17 cellular contexts compared by ENCODE assay signal in the genomic region with DNA sequence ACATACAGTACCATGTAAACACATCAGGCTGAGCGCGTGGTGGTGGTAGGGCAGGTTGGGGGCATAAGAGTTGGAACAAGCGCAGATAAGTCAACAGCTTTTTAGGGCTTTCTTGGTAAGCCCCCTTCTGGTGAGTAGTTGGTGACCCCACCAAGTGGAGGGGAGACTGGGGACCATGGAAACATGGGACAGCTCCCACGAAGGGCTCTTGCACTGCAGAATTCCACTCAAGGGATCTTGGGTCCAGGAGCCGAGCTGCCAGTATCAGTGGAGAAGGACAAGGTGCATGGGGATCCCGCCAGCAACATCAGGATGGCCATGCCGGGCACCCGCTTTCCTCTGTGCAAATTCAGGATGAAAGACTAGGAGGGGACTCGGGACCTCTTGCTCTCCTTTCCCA. TPM values are rescaled to one million over a fixed set of nuclear protein-coding genes. Genes with fewer than 3 reads are reported as not detected.
A peak's percentile ranks its signal among the peaks of the same experiment; 100 is the strongest.
DNase-seq lines count a peak whose midpoint lies in the region; ATAC-seq and TF ChIP-seq lines count a peak whose summit lies in the region.
"Had no signal": no experiment of that assay in that cellular context is flagged by ENCODE, and none has a peak within 500 bp of the region (broad histone marks: within the 10 kb centered on the region; RNA-seq: fewer than 3 reads in every experiment).

No MANE protein-coding gene starts in this region.

- no peak for ATAC-seq in CD4-positive, CD25-positive, alpha-beta regulatory T cell (ENCODE audit: low read depth in 2 of 2)
- ATAC-seq in WTC11, result no peak
- ATAC-seq in GM18505 (IDR thresholded peaks at IDR 0.05; ENCODE audit: unreplicated experiment), result no peak
- ATAC-seq: A549; CD8-positive, alpha-beta T cell had no signal

- no peak for DNase-seq in CD4-positive, CD25-positive, alpha-beta regulatory T cell
- no peak for DNase-seq in Caco-2
- peak; percentile 49 for DNase-seq in coronary artery (ENCODE audit: low spot score)
- peak; percentile 56 for DNase-seq in spleen
- DNase-seq in WTC11 (ENCODE audit: low spot score), result no peak
- DNase-seq in NCI-H2029 (lab: John Stamatoyannopoulos, UW), result no peak
- DNase-seq: BE2C; CD8-positive, alpha-beta T cell; COR-L47; DND-41; GDM1 had no signal

- H3K27me3 Mint-ChIP-seq in CD4-positive, CD25-positive, alpha-beta regulatory T cell, result no peaks in the 10 kb centered on the region
- H3K27me3 Mint-ChIP-seq in Caco-2 (ENCODE audit: insufficient read depth, unreplicated experiment) (no peaks in the 10 kb centered on the region), WTC11 (ENCODE audit: low read depth) (no peaks in the 10 kb centered on the region)

- WGBS in spleen, 5 donors, result 93 to 99% (median 95%) methylated on average over 9 of the region's 9 CpGs

- no peaks in the 10 kb centered on the region for H3K4me1 ChIP-seq in CD4-positive, CD25-positive, alpha-beta regulatory T cell (ENCODE audit: control insufficient read depth, insufficient read depth, low read length, poor library complexity, severe bottlenecking)
- H3K4me1 ChIP-seq in Caco-2 (peaks cover 53% of the 10 kb centered on the region), spleen (peaks cover 0 to 8% (median 3%) of the 10 kb centered on the region in 6 donors)
- H3K4me1 ChIP-seq: A549, BE2C, HAP-1 had no signal

- H3K9me3 Mint-ChIP-seq in CD4-positive, CD25-positive, alpha-beta regulatory T cell, result peaks cover 0 to 2% (median 0%) of the 10 kb centered on the region in 7 donors
- H3K9me3 Mint-ChIP-seq in Caco-2 (ENCODE audit: unreplicated experiment) (no peaks in the 10 kb centered on the region), WTC11 (no peaks in the 10 kb centered on the region)
- H3K9me3 Mint-ChIP-seq: CD8-positive, alpha-beta T cell had no signal

- H3K27ac Mint-ChIP-seq in CD4-positive, CD25-positive, alpha-beta regulatory T cell, result peak overlapping the region in 2 of 3 donors; percentile 32 to 63
- H3K27ac Mint-ChIP-seq in Caco-2 (ENCODE audit: unreplicated experiment), result peak overlapping the region; percentile 93
- H3K27ac Mint-ChIP-seq in WTC11, result no peak overlapping the region
- H3K27ac Mint-ChIP-seq: CD8-positive, alpha-beta T cell had no signal

- no peaks in the 10 kb centered on the region for H3K27me3 ChIP-seq in CD4-positive, CD25-positive, alpha-beta regulatory T cell (ENCODE audit: control insufficient read depth, insufficient read depth, low read length)
- H3K27me3 ChIP-seq in Caco-2 (replicated peaks; ENCODE audit: control insufficient read depth, insufficient read depth, low read length) (no peaks in the 10 kb centered on the region), spleen (replicated peaks in 1 of 7) (no peaks in the 10 kb centered on the region)
- H3K27me3 ChIP-seq: BE2C had no signal

- BruUV-seq in Caco-2 (replicated peaks; lab: Mats Ljungman, UMichigan), result no TSS peak

- no peaks in the 10 kb centered on the region for H3K9me3 ChIP-seq in CD4-positive, CD25-positive, alpha-beta regulatory T cell (ENCODE audit: control insufficient read depth in 2 of 2, low read length in 2 of 2)
- no peaks in the 10 kb centered on the region for H3K9me3 ChIP-seq in Caco-2
- H3K9me3 ChIP-seq in spleen, result no peaks in the 10 kb centered on the region
- H3K9me3 ChIP-seq: A549, BE2C, HAP-1 had no signal

- peaks cover 41% of the 10 kb centered on the region for H3K36me3 Mint-ChIP-seq in CD4-positive, CD25-positive, alpha-beta regulatory T cell
- H3K36me3 Mint-ChIP-seq in Caco-2 (ENCODE audit: insufficient read depth, unreplicated experiment) (peaks cover 53% of the 10 kb centered on the region), WTC11 (peaks cover 23% of the 10 kb centered on the region)

- H3K4me1 Mint-ChIP-seq in CD4-positive, CD25-positive, alpha-beta regulatory T cell, result peaks cover 0 to 10% (median 3%) of the 10 kb centered on the region in 4 donors
- peaks cover 37% of the 10 kb centered on the region for H3K4me1 Mint-ChIP-seq in Caco-2 (ENCODE audit: low read depth, unreplicated experiment)
- peaks cover 6% of the 10 kb centered on the region; the same call in 1 of the 2 replicates for H3K4me1 Mint-ChIP-seq in WTC11

- POLR2A ChIA-PET in Caco-2 (lab: Charles Lee) (interaction anchor here (1.1 kb wide), 1 partner anchor 56 kb away, joined by 6 read pairs; a partner anchor contains a TSS), WTC11 (lab: Charles Lee) (no interaction called here)

- H3K4me3 Mint-ChIP-seq in CD4-positive, CD25-positive, alpha-beta regulatory T cell, result no peak overlapping the region
- H3K4me3 Mint-ChIP-seq in Caco-2 (ENCODE audit: unreplicated experiment) (no peak overlapping the region), WTC11 (no peak overlapping the region)
- H3K4me3 Mint-ChIP-seq: CD8-positive, alpha-beta T cell had no signal

- CTCF ChIA-PET in Caco-2 (lab: Charles Lee) (interaction anchor here (1.2 to 1.4 kb wide), 2 partner anchors 53 to 56 kb away, joined by 6 to 15 read pairs; a partner anchor contains a TSS), WTC11 (lab: Charles Lee) (interaction anchor here (1.2 kb wide), 1 partner anchor 52 kb away, joined by 5 read pairs; a partner anchor contains a TSS)

- intact Hi-C loops in Caco-2 (cut with micrococcal nuclease; ENCODE audit: unreplicated experiment) (loop anchor here (2.0 kb wide), 2 partner anchors 15 to 33 kb away; a partner anchor contains a TSS), spleen (cut with DNase I; ENCODE audit: low total_unique reads) (no loop called here)

- TF ChIP-seq CTCF in Caco-2 (IDR thresholded peaks at IDR 0.05; ENCODE audit: insufficient read depth in 1 of 2, low read depth in 1 of 2, low read length in 1 of 2, severe bottlenecking in 1 of 2, unreplicated experiment in 1 of 2) (no peak), coronary artery (IDR thresholded peaks at IDR 0.05) (no peak), spleen (IDR thresholded peaks at IDR 0.05 in 8 of 11, conservative IDR thresholded peaks at IDR 0.05 in 3 of 11) (no peak), WTC11 (IDR thresholded peaks at IDR 0.05) (no peak)

- peaks cover 44% of the 10 kb centered on the region for H3K36me3 ChIP-seq in CD4-positive, CD25-positive, alpha-beta regulatory T cell (ENCODE audit: control insufficient read depth, insufficient read depth, low read length)
- H3K36me3 ChIP-seq in Caco-2 (ENCODE audit: control insufficient read depth, insufficient read depth, low read length) (peaks cover 11% of the 10 kb centered on the region), spleen (peaks cover 0 to 63% (median 52%) of the 10 kb centered on the region in 6 donors)

- TF ChIP-seq POLR2A in spleen (IDR thresholded peaks at IDR 0.05) (no peak), GM18505 (IDR thresholded peaks at IDR 0.05; ENCODE audit: borderline replicate concordance, extremely low read depth, insufficient read depth, insufficient read length) (no peak)

- no peak overlapping the region for H3K4me3 ChIP-seq in CD4-positive, CD25-positive, alpha-beta regulatory T cell (ENCODE audit: low read depth, low read length)
- no peak overlapping the region for H3K4me3 ChIP-seq in Caco-2 (ENCODE audit: low read depth, low read length)
- H3K4me3 ChIP-seq in coronary artery, result no peak overlapping the region
- no peak overlapping the region for H3K4me3 ChIP-seq in spleen
- H3K4me3 ChIP-seq: A549, HAP-1 had no signal

- H3K27ac ChIP-seq in CD4-positive, CD25-positive, alpha-beta regulatory T cell (ENCODE audit: insufficient read depth, low read length, poor library complexity, severe bottlenecking), result no peak overlapping the region
- H3K27ac ChIP-seq in coronary artery (no peak overlapping the region), spleen (no peak overlapping the region)
- H3K27ac ChIP-seq: A549, C4-2B had no signal

TF ChIP-seq in WTC11, 78 proteins besides CTCF, POLR2A, EP300 and RAD21 (continues in another document):
- TF ChIP-seq ESRRA (CRISPR knock-in tag; IDR thresholded peaks at IDR 0.05; ENCODE audit: borderline replicate concordance) (no peak), NFATC4 (CRISPR knock-in tag; IDR thresholded peaks at IDR 0.05) (no peak), ZNF138 (CRISPR knock-in tag; conservative IDR thresholded peaks at IDR 0.05) (no peak)
- TF ChIP-seq, protein P1, sequence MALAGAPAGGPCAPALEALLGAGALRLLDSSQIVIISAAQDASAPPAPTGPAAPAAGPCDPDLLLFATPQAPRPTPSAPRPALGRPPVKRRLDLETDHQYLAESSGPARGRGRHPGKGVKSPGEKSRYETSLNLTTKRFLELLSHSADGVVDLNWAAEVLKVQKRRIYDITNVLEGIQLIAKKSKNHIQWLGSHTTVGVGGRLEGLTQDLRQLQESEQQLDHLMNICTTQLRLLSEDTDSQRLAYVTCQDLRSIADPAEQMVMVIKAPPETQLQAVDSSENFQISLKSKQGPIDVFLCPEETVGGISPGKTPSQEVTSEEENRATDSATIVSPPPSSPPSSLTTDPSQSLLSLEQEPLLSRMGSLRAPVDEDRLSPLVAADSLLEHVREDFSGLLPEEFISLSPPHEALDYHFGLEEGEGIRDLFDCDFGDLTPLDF (CRISPR knock-in tag; IDR thresholded peaks at IDR 0.05), result no peak

RNA-seq across cellular contexts. Expression of a gene that starts 6.2 kb away (rescaled TPM):
- not detected for total RNA-seq in CD4-positive, CD25-positive, alpha-beta regulatory T cell
- under 1 TPM in 1 of 4 donors, not detected in 3; 0.34 TPM for polyA plus RNA-seq in CD4-positive, CD25-positive, alpha-beta regulatory T cell
- 872 and 913 TPM in 2 replicates for total RNA-seq in Caco-2 (2022)
- total RNA-seq in spleen, result 1 to 10 TPM in 3 of 7 donors, under 1 TPM in 2, not detected in 2; 0.44 to 2.2 (median 1.1) TPM
- polyA plus RNA-seq in spleen, result 1 to 10 TPM; 1.4 to 3.3 (median 1.9) TPM
- 2.1 to 4.4 TPM (median 3.2 TPM) in 3 replicates for total RNA-seq in WTC11 (2021)
- total RNA-seq: H1 had no signal
- polyA plus RNA-seq: AG04450 had no signal

RNA-seq across cellular contexts. Expression of a gene that starts 14.0 kb away (rescaled TPM):
- total RNA-seq in CD4-positive, CD25-positive, alpha-beta regulatory T cell, result not detected
- not detected for polyA plus RNA-seq in CD4-positive, CD25-positive, alpha-beta regulatory T cell
- 103 and 128 TPM in 2 replicates for total RNA-seq in Caco-2 (2022)
- total RNA-seq in spleen, result not detected
- under 1 TPM in 1 of 3 donors, not detected in 2; 0.70 TPM for polyA plus RNA-seq in spleen
- 2.1 to 3.9 TPM (median 2.5 TPM) in 3 replicates for total RNA-seq in WTC11 (2021)
- total RNA-seq: CD8-positive, alpha-beta T cell; H1 had no signal
- polyA plus RNA-seq: A549, AG04450, H1 had no signal

RNA-seq across cellular contexts. Expression of a gene that starts 20.6 kb away (rescaled TPM):
- total RNA-seq in CD4-positive, CD25-positive, alpha-beta regulatory T cell, result not detected
- not detected for polyA plus RNA-seq in CD4-positive, CD25-positive, alpha-beta regulatory T cell
- total RNA-seq in Caco-2 (2022) (1.8 and 3.3 TPM in 2 replicates), spleen (not detected), WTC11 (2021) (not detected in 3 replicates)
- polyA plus RNA-seq in spleen, result under 1 TPM in 2 of 3 donors, not detected in 1; 0.05 to 0.16 TPM
- total RNA-seq: CD8-positive, alpha-beta T cell; H1 had no signal
- polyA plus RNA-seq: A549, AG04450, H1 had no signal

RNA-seq across cellular contexts. Expression of a gene that starts 52.0 kb away (rescaled TPM):
- total RNA-seq in CD4-positive, CD25-positive, alpha-beta regulatory T cell, result not detected
- not detected for polyA plus RNA-seq in CD4-positive, CD25-positive, alpha-beta regulatory T cell
- total RNA-seq in Caco-2 (2022), result 1.5 and 2.5 TPM in 2 replicates
- not detected for total RNA-seq in spleen
- polyA plus RNA-seq in spleen, result not detected
- 0.09 to 0.32 TPM (median 0.20 TPM) in 3 replicates for total RNA-seq in WTC11 (2021)
- total RNA-seq: CD8-positive, alpha-beta T cell had no signal
- polyA plus RNA-seq: A549, AG04450 had no signal

RNA-seq across cellular contexts. Expression of a gene that starts 55.8 kb away (rescaled TPM):
- total RNA-seq in CD4-positive, CD25-positive, alpha-beta regulatory T cell, result 99.8 TPM
- 10 to 100 TPM; 43.4 to 53.1 (median 44.5) TPM for polyA plus RNA-seq in CD4-positive, CD25-positive, alpha-beta regulatory T cell
- total RNA-seq in Caco-2 (2022) (168 and 194 TPM in 2 replicates), spleen (10 to 100 TPM; 20.5 to 47.6 (median 34.4) TPM), WTC11 (2021) (55.2 to 59.6 TPM (median 56.6 TPM) in 3 replicates)
- polyA plus RNA-seq in spleen, result 10 to 100 TPM; 16.2 to 24.0 (median 19.1) TPM

Comparison
In these comparisons a context has a peak if more than half of its experiments do, and no peak if none do; other contexts are left out.
1. DNase-seq: peak in coronary artery (single experiment) and spleen (single experiment); none in CD4-positive, CD25-positive, alpha-beta regulatory T cell (0 of 3), Caco-2 (0 of 2), WTC11 (single experiment) and NCI-H2029 (single experiment).
2. RNA of a gene that starts 6.2 kb away (total RNA-seq): 872 to 913 TPM in Caco-2; 2.1 to 4.4 TPM in WTC11, 0.44 to 2.2 TPM in spleen and not detected in CD4-positive, CD25-positive, alpha-beta regulatory T cell (single experiment); every median in the first group is over 100 times any median in the second.
3. RNA of a gene that starts 14.0 kb away (total RNA-seq): 103 to 128 TPM in Caco-2; 2.1 to 3.9 TPM in WTC11, not detected in CD4-positive, CD25-positive, alpha-beta regulatory T cell (single experiment) and not detected in spleen; every median in the first group is over 10 times any median in the second.